ENCODE assay signal across 13 cellular contexts in genomic region chr14:76154539-76155126, GRCh38. TPM values are rescaled to one million over a fixed set of nuclear protein-coding genes. Genes with fewer than 3 reads are reported as not detected.
DNase-seq lines count a peak whose midpoint lies in the region; ATAC-seq, FAIRE-seq and TF ChIP-seq lines count a peak whose summit lies in the region.
"Had no signal": no experiment of that assay in that cellular context is flagged by ENCODE, and none has a peak within 500 bp of the region (broad histone marks: within the 10 kb centered on the region; RNA-seq: fewer than 3 reads in every experiment).

No MANE protein-coding gene starts in this region.

- H3K79me2 ChIP-seq in HepG2 (ENCODE audit: insufficient read depth, low read length): peaks cover 54% of the 10 kb centered on the region
- H3K79me2 ChIP-seq in hepatocyte: peaks cover 70% of the 10 kb centered on the region

- intact Hi-C loops in HepG2 (cut with micrococcal nuclease; ENCODE audit: unreplicated experiment) (no loop called here), right lobe of liver (cut with DNase I) (no loop called here), activated B cell treated with CpG ODN at 0.5 μM for 24 hours (cut with micrococcal nuclease) (loop anchor here (5.0 to 10.0 kb wide), 5 partner anchors 33 to 1300 kb away; partner anchors contain the start of genes AHSA1, ANGEL1, EIF2B2 and TGFB3)

- H3K4me3 Mint-ChIP-seq in activated B cell treated with CpG ODN at 0.5 μM for 24 hours (peak overlapping the region; percentile 13), type B pancreatic cell (peak overlapping the region; percentile 77)

- H3K9me2 ChIP-seq in hepatocyte (replicated peaks; ENCODE audit: insufficient read depth): no peaks in the 10 kb centered on the region

- H3K4me1 ChIP-seq in HepG2 (ENCODE audit: insufficient read depth, low read length): peaks cover 50% of the 10 kb centered on the region
- H3K4me1 ChIP-seq in right lobe of liver: peaks cover 0 to 25% (median 0%) of the 10 kb centered on the region in 4 donors
- H3K4me1 ChIP-seq in hepatocyte (ENCODE audit: insufficient read depth): peaks cover 25% of the 10 kb centered on the region

- ATAC-seq in HepG2: no peak
- no peak for ATAC-seq in right lobe of liver
- no peak for ATAC-seq in activated B cell treated with CpG ODN at 0.5 μM for 24 hours (ENCODE audit: low read depth)
- no peak for ATAC-seq in GM19455 (IDR thresholded peaks at IDR 0.05; ENCODE audit: unreplicated experiment)

- H3K4me3 ChIP-seq in HepG2 (replicated peaks in 1 of 3; ENCODE audit: insufficient read depth in 1 of 3, low read depth in 2 of 3, low read length in 3 of 3): 0 out of 6 replicates have a peak overlapping the region, but pooled peaks of 1 of the 3 experiments have one; percentile 5
- H3K4me3 ChIP-seq in right lobe of liver: no peak overlapping the region
- no peak overlapping the region for H3K4me3 ChIP-seq in hepatocyte

- peaks cover 12% of the 10 kb centered on the region for H3K9me3 Mint-ChIP-seq in activated B cell treated with CpG ODN at 0.5 μM for 24 hours
- H3K9me3 Mint-ChIP-seq in type B pancreatic cell: peaks cover 5% of the 10 kb centered on the region

- peaks cover 68% of the 10 kb centered on the region for H3K36me3 Mint-ChIP-seq in activated B cell treated with CpG ODN at 0.5 μM for 24 hours (ENCODE audit: low read depth)
- H3K36me3 Mint-ChIP-seq in type B pancreatic cell: peaks cover 39% of the 10 kb centered on the region

- peaks cover 30% of the 10 kb centered on the region; the same call in 1 of the 2 replicates for H4K20me1 ChIP-seq in HepG2 (ENCODE audit: insufficient read depth, low read length)
- H4K20me1 ChIP-seq in hepatocyte (ENCODE audit: insufficient read depth, poor library complexity, severe bottlenecking): peaks cover 65% of the 10 kb centered on the region

- DNase-seq in HepG2 (ENCODE audit: low spot score) (no peak), right lobe of liver (no peak), activated B cell treated with CpG ODN at 0.5 μM for 24 hours (no peak), hepatocyte (ENCODE audit: low spot score) (no peak), type B pancreatic cell (ENCODE audit: extremely low spot score, unreplicated experiment) (no peak), urothelium cell line (ENCODE audit: low spot score) (no peak), T-helper 9 cell (no peak)
- DNase-seq: amygdala; effector CD4-positive, alpha-beta T cell; NCI-H345; SHP77 treated with DMSO at 0.1 percent for 48 hours; transverse colon had no signal

- H3K27me3 ChIP-seq in HepG2 (ENCODE audit: control insufficient read depth in 1 of 2, insufficient read depth in 2 of 2, low read length in 2 of 2) (no peaks in the 10 kb centered on the region; a peak in 1 of 5 replicates), right lobe of liver (no peaks in the 10 kb centered on the region), hepatocyte (no peaks in the 10 kb centered on the region)
- H3K27me3 ChIP-seq: transverse colon had no signal

- BruUV-seq in HepG2 (replicated peaks; lab: Mats Ljungman, UMichigan): no TSS peak

- TF ChIP-seq RAD21 in HepG2 (CRISPR knock-in tag; IDR thresholded peaks at IDR 0.05): no peak

- no peak overlapping the region for H3K27ac Mint-ChIP-seq in activated B cell treated with CpG ODN at 0.5 μM for 24 hours
- H3K27ac Mint-ChIP-seq in type B pancreatic cell: no peak overlapping the region

- in situ Hi-C loops in HepG2 (cut with HindIII; ENCODE audit: extremely low pct_ligation_motif_present, low pct_unique_long_range_greater_than_20kb): no loop called here

- H3K9ac ChIP-seq in HepG2 (ENCODE audit: insufficient read depth, low read depth, low read length): no peak overlapping the region

- H2AFZ ChIP-seq in HepG2 (ENCODE audit: low read length) (no peak overlapping the region), hepatocyte (no peak overlapping the region)

- H3K27me3 Mint-ChIP-seq in activated B cell treated with CpG ODN at 0.5 μM for 24 hours (no peaks in the 10 kb centered on the region), type B pancreatic cell (peaks cover 17% of the 10 kb centered on the region)

- FAIRE-seq in HepG2 (lab: Jason Lieb, UNC) (no peak), urothelium cell line (lab: Jason Lieb, UNC) (no peak)

- H3K27ac ChIP-seq in HepG2 (ENCODE audit: extremely low read length, insufficient read depth, low read length) (no peak overlapping the region), right lobe of liver (no peak overlapping the region), hepatocyte (no peak overlapping the region)
- H3K27ac ChIP-seq: transverse colon had no signal

- WGBS in HepG2 (ENCODE audit: low lambda C conversion rate): 95% methylated on average over 11 of the region's 11 CpGs
- 82% methylated on average over 7 of the region's 11 CpGs for WGBS in right lobe of liver (ENCODE audit: insufficient coverage, low coverage, low lambda C conversion rate, missing lambda C conversion rate)
- 96% methylated on average over 11 of the region's 11 CpGs for WGBS in hepatocyte (ENCODE audit: low lambda C conversion rate, missing lambda C conversion rate)

- H3K4me2 ChIP-seq in HepG2 (ENCODE audit: low read depth, low read length): peak overlapping the region; percentile 21
- H3K4me2 ChIP-seq in hepatocyte: peak overlapping the region; percentile 48

- POLR2A ChIA-PET in HepG2 (lab: Yijun Ruan, JAX) (no interaction called here), activated B cell treated with CpG ODN at 0.5 μM for 24 hours (lab: Charles Lee) (no interaction called here)

- peaks cover 15 to 20% of the 10 kb centered on the region in 2 experiments; a peak in 4 of 5 replicates for H3K36me3 ChIP-seq in HepG2 (replicated peaks in 1 of 2; ENCODE audit: control insufficient read depth in 1 of 2, insufficient read depth in 2 of 2, low read length in 2 of 2)
- H3K36me3 ChIP-seq in right lobe of liver: peaks cover 0 to 22% (median 2%) of the 10 kb centered on the region in 4 donors
- peaks cover 6% of the 10 kb centered on the region for H3K36me3 ChIP-seq in hepatocyte (replicated peaks; ENCODE audit: insufficient read depth, low read depth)

- no peaks in the 10 kb centered on the region; the same call in 1 of the 2 replicates for H3K9me3 ChIP-seq in HepG2 (ENCODE audit: low read length)
- no peaks in the 10 kb centered on the region for H3K9me3 ChIP-seq in right lobe of liver
- no peaks in the 10 kb centered on the region for H3K9me3 ChIP-seq in hepatocyte (ENCODE audit: low read depth)
- H3K9me3 ChIP-seq: transverse colon had no signal

- TF ChIP-seq CTCF in HepG2 (CRISPR knock-in tag; IDR thresholded peaks at IDR 0.05): no peak
- no peak for TF ChIP-seq CTCF in right lobe of liver (IDR thresholded peaks at IDR 0.05)
- no peak for TF ChIP-seq CTCF in activated B cell treated with CpG ODN at 0.5 μM for 24 hours (IDR thresholded peaks at IDR 0.05)
- TF ChIP-seq CTCF in hepatocyte (IDR thresholded peaks at IDR 0.05; ENCODE audit: poor library complexity): no peak
- no peak for TF ChIP-seq CTCF in type B pancreatic cell (conservative IDR thresholded peaks at IDR 0.05)

- TF ChIP-seq POLR2A in HepG2 (IDR thresholded peaks at IDR 0.05; ENCODE audit: insufficient read depth in 1 of 2, low read depth in 2 of 2, low read length in 2 of 2) (no peak), right lobe of liver (IDR thresholded peaks at IDR 0.05) (no peak)

- CTCF ChIA-PET in HepG2 (lab: Yijun Ruan, JAX; ENCODE audit: low intra/inter-chr PET ratio, low total read pairs): no interaction called here
- CTCF ChIA-PET in activated B cell treated with CpG ODN at 0.5 μM for 24 hours (lab: Charles Lee): no interaction called here

- H3K4me1 Mint-ChIP-seq in activated B cell treated with CpG ODN at 0.5 μM for 24 hours (peaks cover 68% of the 10 kb centered on the region), type B pancreatic cell (ENCODE audit: unreplicated experiment) (peaks cover 49% of the 10 kb centered on the region)

- no peak for TF ChIP-seq EP300 in HepG2 (IDR thresholded peaks at IDR 0.05; ENCODE audit: low read depth in 2 of 2, low read length in 2 of 2)
- TF ChIP-seq EP300 in HepG2 (CRISPR knock-in tag; IDR thresholded peaks at IDR 0.05; ENCODE audit: borderline replicate concordance): no peak

TF ChIP-seq in HepG2, 621 proteins besides CTCF, POLR2A, EP300 and RAD21 (continues in another document):
- TF ChIP-seq GPN1 (CRISPR knock-in tag; IDR thresholded peaks at IDR 0.05; ENCODE audit: borderline replicate concordance) (no peak), SOX13 (IDR thresholded peaks at IDR 0.05) (no peak), SOX13 (CRISPR knock-in tag; conservative IDR thresholded peaks at IDR 0.05 in 1 of 2, IDR thresholded peaks at IDR 0.05 in 1 of 2) (no peak), ZBTB7A (CRISPR knock-in tag; IDR thresholded peaks at IDR 0.05) (no peak), NCOR1 (IDR thresholded peaks at IDR 0.05; ENCODE audit: borderline replicate concordance, low read length) (no peak)

RNA-seq across cellular contexts. Expression of gene GPATCH2L, which starts 2.9 kb away (rescaled TPM):
- 29.0 and 35.5 TPM in 2 replicates for total RNA-seq in HepG2 (2016; rRNA removed; fragmentation: Illumina TruSeq; extraction: Trizol)
- total RNA-seq in HepG2 (2016; cell fraction: cytosol; rRNA removed; fragmentation: Illumina TruSeq; extraction: Trizol; ENCODE audit: low read depth): 15.5 and 15.9 TPM in 2 replicates
- 25.8 and 37.2 TPM in 2 replicates for total RNA-seq in HepG2 (2016; cell fraction: insoluble cytoplasmic fraction; rRNA removed; fragmentation: Illumina TruSeq; extraction: Trizol)
- total RNA-seq in HepG2 (2016; cell fraction: membrane; rRNA removed; fragmentation: Illumina TruSeq; extraction: Trizol): 9.7 and 12.2 TPM in 2 replicates
- 69.0 and 73.0 TPM in 2 replicates for total RNA-seq in HepG2 (2016; cell fraction: nucleus; rRNA removed; fragmentation: Illumina TruSeq; extraction: Trizol)
- 14.2 and 14.4 TPM in 2 replicates for polyA plus RNA-seq in HepG2 (2011; rRNA removed)
- polyA plus RNA-seq in HepG2 (2011; cell fraction: cytosol; rRNA removed): 6.7 and 7.8 TPM in 2 replicates
- polyA plus RNA-seq in HepG2 (2011; cell fraction: nucleus; rRNA removed): 42.0 and 46.6 TPM in 2 replicates
- polyA plus RNA-seq in HepG2 (2012): 8.2 and 9.7 TPM in 2 replicates
- 0.67 and 0.81 TPM in 2 replicates for polyA plus RNA-seq in HepG2 (2016; cell fraction: cytosol; fragmentation: Illumina TruSeq; extraction: Trizol; ENCODE audit: low read depth)
- 11.8 TPM in 2 replicates for polyA plus RNA-seq in HepG2 (2016; cell fraction: insoluble cytoplasmic fraction; fragmentation: Illumina TruSeq; extraction: Trizol; ENCODE audit: low read depth)
- 1.7 and 2.9 TPM in 2 replicates for polyA plus RNA-seq in HepG2 (2016; cell fraction: membrane; fragmentation: Illumina TruSeq; extraction: Trizol; ENCODE audit: low read depth)
- 22.0 and 22.9 TPM in 2 replicates for polyA plus RNA-seq in HepG2 (2016; cell fraction: nucleus; fragmentation: Illumina TruSeq; extraction: Trizol; ENCODE audit: insufficient read depth, low read depth)
- polyA minus RNA-seq in HepG2 (2011; rRNA and poly(A)+ RNA removed; ENCODE audit: low replicate concordance): 44.9 and 57.8 TPM in 2 replicates
- 15.6 and 19.1 TPM in 2 replicates for polyA minus RNA-seq in HepG2 (2011; cell fraction: cytosol; rRNA and poly(A)+ RNA removed)
- 119 and 134 TPM in 2 replicates for polyA minus RNA-seq in HepG2 (2011; cell fraction: nucleus; rRNA and poly(A)+ RNA removed)
- 10 to 100 TPM in 5 of 6 experiments, 1 to 10 TPM in 1; 10.0 to 20.7 (median 14.7) TPM for total RNA-seq in right lobe of liver
- 64.8 and 82.3 TPM in 2 replicates for total RNA-seq in activated B cell treated with CpG ODN at 0.5 μM for 24 hours
- total RNA-seq in hepatocyte: 52.9 and 60.5 TPM in 2 replicates
- 16.1 and 21.4 TPM in 2 replicates for polyA plus RNA-seq in hepatocyte
- total RNA-seq in type B pancreatic cell (ENCODE audit: low replicate concordance): 46.8 and 57.0 TPM in 2 replicates
